8 cellular contexts compared by ENCODE assay signal in genomic region chr1:13702425-13703127, GRCh38. TPM values are rescaled to one million over a fixed set of nuclear protein-coding genes. Genes with fewer than 3 reads are reported as not detected.
DNase-seq lines count a peak whose midpoint lies in the region; ATAC-seq and TF ChIP-seq lines count a peak whose summit lies in the region.

No MANE protein-coding gene starts in this region.

- H3K27ac ChIP-seq in lower lobe of right lung: no peak overlapping the region

- H3K9me3 ChIP-seq in lower lobe of right lung: no peaks in the 10 kb centered on the region

- ATAC-seq in HG03175 (IDR thresholded peaks at IDR 0.05; ENCODE audit: unreplicated experiment) (peak; percentile 82), lower lobe of right lung (no peak)

- peak; percentile 25 for DNase-seq in activated T-cell treated with anti-CD3 and anti-CD28 coated beads for 48 hours (ENCODE audit: low read depth)
- DNase-seq in stimulated activated CD4-positive, alpha-beta T cell treated with anti-CD3 and anti-CD28 coated beads, TNF-alpha, amount 100 ng/mL, for 1 hour (ENCODE audit: low read depth in 3 of 3, low spot score in 1 of 3): peak in 2 of 3 donors; percentile 20 to 51
- no peak for DNase-seq in middle frontal gyrus (ENCODE audit: extremely low spot score, low spot score)
- DNase-seq in inferior parietal cortex (ENCODE audit: extremely low spot score): no peak
- no peak for DNase-seq in lower lobe of right lung
- DNase-seq in KG1 (lab: John Stamatoyannopoulos, UW): no peak

- no peak for TF ChIP-seq CTCF in lower lobe of right lung (IDR thresholded peaks at IDR 0.05)

- no peak overlapping the region for H3K4me3 ChIP-seq in lower lobe of right lung

- no peaks in the 10 kb centered on the region for H3K27me3 ChIP-seq in lower lobe of right lung (ENCODE audit: low read depth)

- no peaks in the 10 kb centered on the region for H3K36me3 ChIP-seq in lower lobe of right lung

- peaks cover 5% of the 10 kb centered on the region for H3K4me1 ChIP-seq in lower lobe of right lung

- intact Hi-C loops in lower lobe of right lung (cut with DNase I): no loop called here

- peak; percentile 59 for TF ChIP-seq POLR2A in GM19099 (IDR thresholded peaks at IDR 0.05; ENCODE audit: extremely low read depth, insufficient read length, low read depth)

RNA-seq across cellular contexts. Expression of gene PRDM2, which starts 2.6 kb away (rescaled TPM):
- 50.6 TPM for total RNA-seq in lower lobe of right lung

Comparison
In these comparisons a context has a peak if more than half of its experiments do, and no peak if none do; other contexts are left out.
1. DNase-seq: peak in activated T-cell treated with anti-CD3 and anti-CD28 coated beads for 48 hours (single experiment) and stimulated activated CD4-positive, alpha-beta T cell treated with anti-CD3 and anti-CD28 coated beads, TNF-alpha, amount 100 ng/mL, for 1 hour (2 of 3); none in middle frontal gyrus (single experiment), inferior parietal cortex (single experiment), lower lobe of right lung (single experiment) and KG1 (single experiment).